ENCODE assay signal across 28 cellular contexts in genomic region chr6:167717867-167718266, GRCh38.
"Had no signal": no experiment of that assay in that cellular context is flagged by ENCODE, and none has a peak within 500 bp of the region (broad histone marks: within the 10 kb centered on the region; RNA-seq: fewer than 3 reads in every experiment).

No MANE protein-coding gene starts in this region.

- H2AFZ ChIP-seq: hepatocyte had no signal

- H3K36me3 Mint-ChIP-seq: immature natural killer cell; mesothelial cell of epicardium; naive thymus-derived CD4-positive, alpha-beta T cell had no signal

- H3K4me1 Mint-ChIP-seq: immature natural killer cell; naive thymus-derived CD4-positive, alpha-beta T cell had no signal

- H3K27ac ChIP-seq: colonic mucosa, epithelial cell of prostate, esophagus squamous epithelium, gastroesophageal sphincter, heart left ventricle, hepatocyte, left lung, lower lobe of right lung had no signal

- H3K4me3 ChIP-seq: colonic mucosa, esophagus squamous epithelium, gastroesophageal sphincter, heart left ventricle, hepatocyte, left lung, lower lobe of right lung, mucosa of descending colon had no signal

- H3K4me2 ChIP-seq: hepatocyte had no signal

- FAIRE-seq: endometrium, kidney had no signal

- DNase-seq: colonic mucosa; cortex of kidney; effector CD8-positive, alpha-beta T cell; effector memory CD8-positive, alpha-beta T cell; erythroblast; esophagus squamous epithelium; foreskin fibroblast; foreskin melanocyte; heart left ventricle; hypothalamus; immature natural killer cell; kidney; kidney glomerular epithelial cell; left colon; left lung; left ventricle myocardium superior; lower lobe of right lung; mesenchymal stem cell; mucosa of descending colon; naive thymus-derived CD4-positive, alpha-beta T cell had no signal

- H3K27me3 ChIP-seq: colonic mucosa, hepatocyte had no signal

- H3K36me3 ChIP-seq: colonic mucosa, esophagus squamous epithelium, gastroesophageal sphincter, heart left ventricle, left lung, lower lobe of right lung had no signal

- H3K4me3 Mint-ChIP-seq: dendritic cell treated with granulocyte-macrophage colony-stimulating factor and Interleukin-4, amounts not matched to agents 40 ng/mL and 50 ng/mL, for 4 days; effector memory CD8-positive, alpha-beta T cell; endodermal cell; immature natural killer cell; mesothelial cell of epicardium; naive thymus-derived CD4-positive, alpha-beta T cell had no signal

- H3K9me3 Mint-ChIP-seq: dendritic cell treated with granulocyte-macrophage colony-stimulating factor and Interleukin-4, amounts not matched to agents 40 ng/mL and 50 ng/mL, for 4 days; mesothelial cell of epicardium had no signal

- H3K4me1 ChIP-seq: colonic mucosa, esophagus squamous epithelium, gastroesophageal sphincter had no signal

- ATAC-seq: effector memory CD8-positive, alpha-beta T cell; esophagus mucosa; gastroesophageal sphincter; heart left ventricle; left colon; left lung; left ventricle myocardium superior; lower lobe of right lung; mucosa of descending colon; naive thymus-derived CD4-positive, alpha-beta T cell had no signal

- H3K27ac Mint-ChIP-seq: dendritic cell treated with granulocyte-macrophage colony-stimulating factor and Interleukin-4, amounts not matched to agents 40 ng/mL and 50 ng/mL, for 4 days; effector memory CD8-positive, alpha-beta T cell; endodermal cell; immature natural killer cell; mesothelial cell of epicardium; naive thymus-derived CD4-positive, alpha-beta T cell had no signal

- H3K79me2 ChIP-seq: hepatocyte had no signal

- H3K9me3 ChIP-seq: colonic mucosa, esophagus squamous epithelium, gastroesophageal sphincter, heart left ventricle, left lung, lower lobe of right lung, mucosa of descending colon had no signal
